9 cellular contexts compared by ENCODE assay signal in genomic region chr18:48135436-48135966, GRCh38.
DNase-seq lines count a peak whose midpoint lies in the region; ATAC-seq and TF ChIP-seq lines count a peak whose summit lies in the region.
"Had no signal": no experiment of that assay in that cellular context is flagged by ENCODE, and none has a peak within 500 bp of the region (broad histone marks: within the 10 kb centered on the region; RNA-seq: fewer than 3 reads in every experiment).

No MANE protein-coding gene starts in this region.

- peaks cover 64% of the 10 kb centered on the region for H3K27me3 Mint-ChIP-seq in activated T-cell treated with anti-CD3 and anti-CD28 coated beads, Interleukin-2, amount 50 U/mL, for 72 hours (ENCODE audit: low read depth)

- H3K27ac ChIP-seq in dorsolateral prefrontal cortex, result no peak overlapping the region
- peak overlapping the region in 3 of 4 donors; percentile 20 to 68 (median 63) for H3K27ac ChIP-seq in tibial nerve
- H3K27ac ChIP-seq in brain microvascular endothelial cell, result no peak overlapping the region

- 24 to 29% methylated on average over 14 of the region's 14 CpGs for WGBS in tibial nerve, 2 donors

- intact Hi-C loops in dorsolateral prefrontal cortex (cut with DNase I), result no loop called here

- in situ Hi-C loops in brain microvascular endothelial cell (cut with HindIII; ENCODE audit: low pct_ligation_motif_present, low sequenced_read_pairs), result no loop called here

- H3K9me3 Mint-ChIP-seq in activated T-cell treated with anti-CD3 and anti-CD28 coated beads, Interleukin-2, amount 50 U/mL, for 72 hours, result no peaks in the 10 kb centered on the region

- no peak for TF ChIP-seq POLR2A in tibial nerve (IDR thresholded peaks at IDR 0.05)

- no peaks in the 10 kb centered on the region for H3K36me3 ChIP-seq in mucosa of stomach (ENCODE audit: control insufficient read depth, insufficient read depth, low read length)
- H3K36me3 ChIP-seq in tibial nerve, result no peaks in the 10 kb centered on the region
- H3K36me3 ChIP-seq in brain microvascular endothelial cell (replicated peaks), result no peaks in the 10 kb centered on the region

- no peaks in the 10 kb centered on the region for H3K36me3 Mint-ChIP-seq in activated T-cell treated with anti-CD3 and anti-CD28 coated beads, Interleukin-2, amount 50 U/mL, for 72 hours (ENCODE audit: insufficient read depth in 2 of 2)

- no peak for ATAC-seq in activated T-cell treated with anti-CD3 and anti-CD28 coated beads, Interleukin-2, amount 50 U/mL, for 72 hours (replicated peaks in 1 of 2)
- no peak for ATAC-seq in GM19351 (IDR thresholded peaks at IDR 0.05; ENCODE audit: unreplicated experiment)
- no peak for ATAC-seq in HG03342 (IDR thresholded peaks at IDR 0.05; ENCODE audit: unreplicated experiment)
- ATAC-seq: sciatic nerve had no signal

- TF ChIP-seq CTCF in dorsolateral prefrontal cortex (IDR thresholded peaks at IDR 0.05 in 54 of 56, conservative IDR thresholded peaks at IDR 0.05 in 2 of 56; ENCODE audit: low read depth in 1 of 56, partially characterized antibody in 56 of 56), result no peak
- no peak for TF ChIP-seq CTCF in tibial nerve (IDR thresholded peaks at IDR 0.05)
- TF ChIP-seq CTCF in brain microvascular endothelial cell (IDR thresholded peaks at IDR 0.05; ENCODE audit: low read depth, low read length, missing control alignments), result no peak

- peaks cover 57% of the 10 kb centered on the region for H3K4me1 ChIP-seq in mucosa of stomach (ENCODE audit: control insufficient read depth, insufficient read depth, low read length)
- peaks cover 0 to 75% (median 17%) of the 10 kb centered on the region in 4 donors for H3K4me1 ChIP-seq in tibial nerve

- peaks cover 30% of the 10 kb centered on the region for H3K4me1 Mint-ChIP-seq in activated T-cell treated with anti-CD3 and anti-CD28 coated beads, Interleukin-2, amount 50 U/mL, for 72 hours (ENCODE audit: low read depth)

- peaks cover 0 to 32% (median 6%) of the 10 kb centered on the region in 45 donors for H3K27me3 ChIP-seq in dorsolateral prefrontal cortex
- H3K27me3 ChIP-seq in mucosa of stomach (ENCODE audit: control insufficient read depth, insufficient read depth, low read length), result no peaks in the 10 kb centered on the region
- peaks cover 0 to 16% of the 10 kb centered on the region in 2 donors for H3K27me3 ChIP-seq in tibial nerve
- peaks cover 51% of the 10 kb centered on the region for H3K27me3 ChIP-seq in brain microvascular endothelial cell (replicated peaks)

- no peak overlapping the region for H3K27ac Mint-ChIP-seq in activated T-cell treated with anti-CD3 and anti-CD28 coated beads, Interleukin-2, amount 50 U/mL, for 72 hours

- no peak for DNase-seq in activated T-cell treated with anti-CD3 and anti-CD28 coated beads, Interleukin-2, amount 50 U/mL, for 72 hours
- DNase-seq in activated T-cell treated with anti-CD3 and anti-CD28 coated beads, Interleukin-2, amount 50 U/mL, for 1 hour, result no peak
- DNase-seq in dorsolateral prefrontal cortex, result no peak
- no peak for DNase-seq in tibial nerve (ENCODE audit: low spot score in 2 of 2)
- DNase-seq in brain microvascular endothelial cell, result no peak

- H3K9me3 ChIP-seq in mucosa of stomach (ENCODE audit: control insufficient read depth, low read length), result no peaks in the 10 kb centered on the region
- H3K9me3 ChIP-seq in tibial nerve, result no peaks in the 10 kb centered on the region

- H3K4me3 Mint-ChIP-seq in activated T-cell treated with anti-CD3 and anti-CD28 coated beads, Interleukin-2, amount 50 U/mL, for 72 hours, result peak overlapping the region; percentile 20 to 56

- peak overlapping the region; percentile 88 for H3K9ac ChIP-seq in mucosa of stomach (ENCODE audit: low read length)

- H3K4me3 ChIP-seq in dorsolateral prefrontal cortex, result peak overlapping the region; percentile 36 to 77 (median 61)
- peak overlapping the region; percentile 67 for H3K4me3 ChIP-seq in mucosa of stomach (ENCODE audit: low read length)
- H3K4me3 ChIP-seq in tibial nerve, result peak overlapping the region; percentile 37 to 62 (median 48)
- no peak overlapping the region for H3K4me3 ChIP-seq in brain microvascular endothelial cell (ENCODE audit: low read depth, low read length)

- TF ChIP-seq EP300 in tibial nerve (IDR thresholded peaks at IDR 0.05), result no peak

Comparison
In these comparisons a context has a peak if more than half of its experiments do, and no peak if none do; other contexts are left out.
1. H3K27ac ChIP-seq: peak in tibial nerve (3 of 4); none in dorsolateral prefrontal cortex (0 of 59) and brain microvascular endothelial cell (single experiment).